ENCODE assay signal across 19 cellular contexts in the genomic region with DNA sequence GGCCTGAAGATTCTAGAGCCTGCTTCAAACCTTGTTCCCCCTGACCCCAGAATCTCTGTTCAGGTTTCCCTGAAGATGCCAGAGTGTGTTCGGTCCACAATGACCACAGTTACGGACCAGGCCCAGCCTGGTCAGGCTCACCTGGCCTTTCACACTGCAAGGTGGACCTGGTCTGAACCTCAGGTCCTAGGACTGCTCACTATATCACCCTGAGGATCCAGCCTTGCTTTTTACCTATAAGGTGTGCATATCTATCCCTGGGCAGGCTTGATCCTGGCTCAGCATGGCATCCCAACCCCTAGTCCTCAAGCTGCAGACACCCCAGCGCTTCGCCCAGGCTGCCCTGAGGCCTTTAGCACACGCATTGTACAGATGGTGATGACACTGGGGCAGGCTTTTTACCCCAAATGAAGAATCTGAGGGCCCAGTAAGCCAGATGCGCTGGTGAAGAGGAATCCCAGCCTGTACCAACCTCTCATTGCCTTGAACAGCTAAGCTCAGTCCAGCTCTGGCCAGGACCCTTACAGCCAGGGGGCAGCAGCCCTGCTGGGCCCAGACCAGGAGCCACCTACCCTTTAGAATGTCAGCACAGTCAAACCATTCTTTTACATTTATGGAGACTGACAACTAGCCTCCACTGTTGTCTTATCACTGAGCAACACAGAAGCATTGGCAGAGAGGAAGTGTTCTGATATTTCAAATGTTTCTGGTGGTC. TPM values are rescaled to one million over a fixed set of nuclear protein-coding genes. Genes with fewer than 3 reads are reported as not detected.
"Had no signal": no experiment of that assay in that cellular context is flagged by ENCODE, and none has a peak within 500 bp of the region (broad histone marks: within the 10 kb centered on the region; RNA-seq: fewer than 3 reads in every experiment).

No MANE protein-coding gene starts in this region.

- H3K4me1 ChIP-seq: ascending aorta, SJSA1 had no signal

- H3K27ac Mint-ChIP-seq: activated CD8-positive, alpha-beta T cell treated with anti-CD3 and anti-CD28 coated beads, Interleukin-2, amount 10 ng/mL, durations not matched to agents 7 days and 5 days; activated naive CD4-positive, alpha-beta T cell treated with anti-CD3 and anti-CD28 coated beads, Interleukin-2, amount 50 U/mL, for 72 hours; activated naive CD8-positive, alpha-beta T cell treated with anti-CD3 and anti-CD28 coated beads, Interleukin-2, amount 50 U/mL, for 24 hours; brain; T-helper 1 cell treated with Interleukin-12 subunit alpha and Interleukin-12 subunit beta and Interleukin-4 antibody, amounts not matched to agents 30 μg/mL and 1 μg/mL, for 36 hours; WTC11 had no signal

- H3K4me1 Mint-ChIP-seq: activated naive CD8-positive, alpha-beta T cell treated with anti-CD3 and anti-CD28 coated beads, Interleukin-2, amount 50 U/mL, for 24 hours; brain had no signal

- H3K4me3 Mint-ChIP-seq: activated CD8-positive, alpha-beta T cell treated with anti-CD3 and anti-CD28 coated beads, Interleukin-2, amount 10 ng/mL, durations not matched to agents 7 days and 5 days; activated naive CD8-positive, alpha-beta T cell treated with anti-CD3 and anti-CD28 coated beads, Interleukin-2, amount 50 U/mL, for 24 hours; activated T-cell treated with anti-CD3 and anti-CD28 coated beads, Interleukin-2, amount 50 U/mL, for 4 hours; brain; T-helper 1 cell treated with Interleukin-12 subunit alpha and Interleukin-12 subunit beta and Interleukin-4 antibody, amounts not matched to agents 30 μg/mL and 1 μg/mL, for 36 hours; WTC11 had no signal

- H3K36me3 ChIP-seq: ascending aorta, cardiac muscle cell, MG63, SJSA1 had no signal

- H3K36me3 Mint-ChIP-seq: activated naive CD4-positive, alpha-beta T cell treated with anti-CD3 and anti-CD28 coated beads, Interleukin-2, amount 50 U/mL, for 72 hours; brain had no signal

- H3K4me3 ChIP-seq: ascending aorta, cardiac muscle cell, MG63, SJSA1 had no signal

- ATAC-seq: activated naive CD8-positive, alpha-beta T cell treated with anti-CD3 and anti-CD28 coated beads, Interleukin-2, amount 50 U/mL, for 24 hours; activated T-cell treated with anti-CD3 and anti-CD28 coated beads, Interleukin-2, amount 50 U/mL, for 4 hours had no signal

- H3K27me3 ChIP-seq: ascending aorta, cardiac muscle cell, MG63 had no signal

- DNase-seq: amniotic stem cell; MG63; MV-4-11; NCI-H1417 treated with DMSO at 0.1 percent for 48 hours; NCI-H2029; NCI-H2107; NK-92 treated with Interleukin-12 subunit alpha and Interleukin-12 subunit beta, amount 100 ng/mL, for 24 hours; SHP77 had no signal

- H3K9me3 ChIP-seq: ascending aorta, MG63, SJSA1 had no signal

- H3K9ac ChIP-seq: KMS-11 had no signal

- H3K4me2 ChIP-seq: KMS-11 had no signal

- H3K9me3 Mint-ChIP-seq: activated naive CD4-positive, alpha-beta T cell treated with anti-CD3 and anti-CD28 coated beads, Interleukin-2, amount 50 U/mL, for 72 hours; T-helper 1 cell treated with Interleukin-12 subunit alpha and Interleukin-12 subunit beta and Interleukin-4 antibody, amounts not matched to agents 30 μg/mL and 1 μg/mL, for 36 hours had no signal

- H3K27ac ChIP-seq: ascending aorta, cardiac muscle cell, KMS-11, SJSA1 had no signal

RNA-seq across cellular contexts. Expression of a gene that starts 28.0 kb away (rescaled TPM):
- total RNA-seq: activated CD8-positive, alpha-beta T cell treated with anti-CD3 and anti-CD28 coated beads, Interleukin-2, amount 10 ng/mL, durations not matched to agents 7 days and 5 days; activated naive CD4-positive, alpha-beta T cell treated with anti-CD3 and anti-CD28 coated beads, Interleukin-2, amount 50 U/mL, for 72 hours; SJSA1 had no signal
